9 cellular contexts compared by ENCODE assay signal in genomic region chr15:69760890-69761568, GRCh38.
DNase-seq lines count a peak whose midpoint lies in the region; ATAC-seq, FAIRE-seq and TF ChIP-seq lines count a peak whose summit lies in the region.
"Had no signal": no experiment of that assay in that cellular context is flagged by ENCODE, and none has a peak within 500 bp of the region (broad histone marks: within the 10 kb centered on the region; RNA-seq: fewer than 3 reads in every experiment).

No MANE protein-coding gene starts in this region.

- no peak for TF ChIP-seq CTCF in GM13977 (IDR thresholded peaks at IDR 0.05; ENCODE audit: extremely low read depth, insufficient read depth, missing control alignments)
- TF ChIP-seq CTCF in kidney epithelial cell (IDR thresholded peaks at IDR 0.05; ENCODE audit: insufficient read depth, low read length, poor library complexity, severe bottlenecking), result no peak
- TF ChIP-seq CTCF in D721Med (IDR thresholded peaks at IDR 0.05; ENCODE audit: insufficient read depth, missing control alignments), result no peak

- H3K36me3 Mint-ChIP-seq in T-helper 1 cell treated with Interleukin-12 subunit alpha and Interleukin-12 subunit beta and Interleukin-4 antibody, amounts not matched to agents 30 μg/mL and 1 μg/mL, for 36 hours (ENCODE audit: low read depth), result peaks cover 22% of the 10 kb centered on the region

- peaks cover 62% of the 10 kb centered on the region for H3K4me1 Mint-ChIP-seq in T-helper 1 cell treated with Interleukin-12 subunit alpha and Interleukin-12 subunit beta and Interleukin-4 antibody, amounts not matched to agents 30 μg/mL and 1 μg/mL, for 36 hours (ENCODE audit: low read depth)

- H3K36me3 ChIP-seq in kidney epithelial cell (ENCODE audit: control insufficient read depth, insufficient read depth, low read length), result no peaks in the 10 kb centered on the region

- peaks cover 13% of the 10 kb centered on the region for H3K27me3 Mint-ChIP-seq in T-helper 1 cell treated with Interleukin-12 subunit alpha and Interleukin-12 subunit beta and Interleukin-4 antibody, amounts not matched to agents 30 μg/mL and 1 μg/mL, for 36 hours (ENCODE audit: low read depth)

- H3K4me3 Mint-ChIP-seq in T-helper 1 cell treated with Interleukin-12 subunit alpha and Interleukin-12 subunit beta and Interleukin-4 antibody, amounts not matched to agents 30 μg/mL and 1 μg/mL, for 36 hours, result peak overlapping the region; percentile 54

- peak overlapping the region; percentile 79 for H3K27ac ChIP-seq in adipose tissue (ENCODE audit: low read depth, low read length)
- H3K27ac ChIP-seq: VCaP had no signal

- WGBS in adipose tissue, 3 donors, result 50 to 65% (median 55%) methylated on average over 7 of the region's 7 CpGs

- no peak overlapping the region for H3K4me3 ChIP-seq in kidney epithelial cell (ENCODE audit: low read depth, low read length)

- H3K27me3 ChIP-seq in kidney epithelial cell (ENCODE audit: control insufficient read depth, insufficient read depth, low read length), result no peaks in the 10 kb centered on the region

- ATAC-seq in HG03442 (IDR thresholded peaks at IDR 0.05; ENCODE audit: unreplicated experiment) (peak; percentile 72), GM19328 (IDR thresholded peaks at IDR 0.05; ENCODE audit: unreplicated experiment) (no peak)

- DNase-seq in GM13977 (ENCODE audit: low spot score) (peak; percentile 56), kidney epithelial cell (ENCODE audit: low read depth) (peak; percentile 93), D721Med (ENCODE audit: insufficient read length, low spot score) (no peak)
- peak; percentile 46 to 74 (median 60) for DNase-seq in stimulated activated CD4-positive, alpha-beta T cell treated with anti-CD3 and anti-CD28 coated beads, TNF-alpha, amount 100 ng/mL, for 4 hours (ENCODE audit: low read depth in 3 of 3)

- H3K9me3 Mint-ChIP-seq in T-helper 1 cell treated with Interleukin-12 subunit alpha and Interleukin-12 subunit beta and Interleukin-4 antibody, amounts not matched to agents 30 μg/mL and 1 μg/mL, for 36 hours, result peaks cover 28% of the 10 kb centered on the region

- in situ Hi-C loops in GM13977 (cut with MboI; ENCODE audit: low pct_unique_long_range_greater_than_20kb, low sequenced_read_pairs, unreplicated experiment), result no loop called here

- no peak for FAIRE-seq in D721Med (lab: Jason Lieb, UNC)

- peak overlapping the region; percentile 67 for H3K27ac Mint-ChIP-seq in T-helper 1 cell treated with Interleukin-12 subunit alpha and Interleukin-12 subunit beta and Interleukin-4 antibody, amounts not matched to agents 30 μg/mL and 1 μg/mL, for 36 hours
